1 cellular context compared by ENCODE assay signal in genomic region chr2:157468931-157469708, GRCh38.
A peak's percentile ranks its signal among the peaks of the same experiment; 100 is the strongest.
TF ChIP-seq lines count a peak whose summit lies in the region.

No MANE protein-coding gene starts in this region.

TF ChIP-seq in GM12878, 131 proteins besides CTCF, POLR2A, EP300 and RAD21 (continued from another document and continues in another):
- peak; percentile 98 for TF ChIP-seq BCL11A (IDR thresholded peaks at IDR 0.05; ENCODE audit: low read depth, low read length)
- no peak; the same call in none of the 2 replicates for TF ChIP-seq GATAD2B (conservative IDR thresholded peaks at IDR 0.05; ENCODE audit: low read depth)
- TF ChIP-seq ASH2L (IDR thresholded peaks at IDR 0.05; ENCODE audit: borderline replicate concordance, low read depth), result no peak
- TF ChIP-seq SP1 (IDR thresholded peaks at IDR 0.05; ENCODE audit: low read depth, low read length), result peak; percentile 78
- no peak for TF ChIP-seq RFX5 (IDR thresholded peaks at IDR 0.05; ENCODE audit: low read depth, low read length)
- no peak for TF ChIP-seq E2F4 (IDR thresholded peaks at IDR 0.05; ENCODE audit: low read depth, low read length)
- TF ChIP-seq ATF3 (IDR thresholded peaks at IDR 0.05; ENCODE audit: borderline replicate concordance, extremely low read depth, low read depth, low read length), result no peak
- TF ChIP-seq SRF (IDR thresholded peaks at IDR 0.05; ENCODE audit: low read depth in 2 of 2, low read length in 2 of 2), result peak in 1 of 2 experiments; percentile 67; a peak in 1 of 4 replicates
- peak; percentile 36; the same call in 1 of the 2 replicates for TF ChIP-seq ZBTB40 (IDR thresholded peaks at IDR 0.05; ENCODE audit: borderline replicate concordance)
- TF ChIP-seq ZNF622 (IDR thresholded peaks at IDR 0.05), result no peak
- TF ChIP-seq NR2C2 (IDR thresholded peaks at IDR 0.05; ENCODE audit: borderline replicate concordance, control insufficient read depth, insufficient read length, low read depth), result no peak
- peak; percentile 97 for TF ChIP-seq MTA2 (IDR thresholded peaks at IDR 0.05; ENCODE audit: low read depth)
- peak; percentile 94 for TF ChIP-seq RELB (IDR thresholded peaks at IDR 0.05; ENCODE audit: low read depth)
- 0 out of 2 replicates have a peak, but pooled peaks have one; percentile 16 for TF ChIP-seq HDGF (IDR thresholded peaks at IDR 0.05)
- no peak for TF ChIP-seq IRF3 (IDR thresholded peaks at IDR 0.05)
- no peak for TF ChIP-seq FOS (IDR thresholded peaks at IDR 0.05; ENCODE audit: borderline replicate concordance, extremely low read depth, insufficient read length)
- no peak for TF ChIP-seq SREBF2 (IDR thresholded peaks at IDR 0.05; ENCODE audit: low read length)
- no peak for TF ChIP-seq NFXL1 (IDR thresholded peaks at IDR 0.05; ENCODE audit: borderline replicate concordance)
- no peak for TF ChIP-seq YBX1 (IDR thresholded peaks at IDR 0.05)
- TF ChIP-seq BMI1 (IDR thresholded peaks at IDR 0.05; ENCODE audit: borderline replicate concordance), result peak; percentile 81
- peak; percentile 65; the same call in 1 of the 2 replicates for TF ChIP-seq TCF7 (IDR thresholded peaks at IDR 0.05; ENCODE audit: borderline replicate concordance)
- peak in 1 of 2 experiments; percentile 96; a peak in 2 of 4 replicates for TF ChIP-seq ETV6 (conservative IDR thresholded peaks at IDR 0.05 in 1 of 2, IDR thresholded peaks at IDR 0.05 in 1 of 2; ENCODE audit: borderline replicate concordance in 1 of 2, low read depth in 1 of 2)
- no peak for TF ChIP-seq SUZ12 (IDR thresholded peaks at IDR 0.05; ENCODE audit: unreplicated experiment)
- TF ChIP-seq MYC (IDR thresholded peaks at IDR 0.05; ENCODE audit: insufficient read depth, insufficient read length, insufficient replicate concordance, low read length, severe bottlenecking), result no peak
- TF ChIP-seq POU2F2 (IDR thresholded peaks at IDR 0.05; ENCODE audit: borderline replicate concordance, low read depth, low read length), result peak; percentile 93
- peak; percentile 98 for TF ChIP-seq IRF4 (IDR thresholded peaks at IDR 0.05; ENCODE audit: low read depth, low read length)
- peak; percentile 18; the same call in 1 of the 2 replicates for TF ChIP-seq REST (IDR thresholded peaks at IDR 0.05; ENCODE audit: low read depth, low read length)
- peak; percentile 77 for TF ChIP-seq EED (IDR thresholded peaks at IDR 0.05; ENCODE audit: low read depth)
- TF ChIP-seq ATF7 (IDR thresholded peaks at IDR 0.05; ENCODE audit: low read depth), result peak; percentile 98
- peak; percentile 98 for TF ChIP-seq TBL1XR1 (IDR thresholded peaks at IDR 0.05; ENCODE audit: low read depth, low read length)
- no peak for TF ChIP-seq RCOR1 (conservative IDR thresholded peaks at IDR 0.05; ENCODE audit: low read depth, low read length)
- TF ChIP-seq GABPA (IDR thresholded peaks at IDR 0.05; ENCODE audit: low read depth), result peak; percentile 81
- no peak for TF ChIP-seq CBX3 (IDR thresholded peaks at IDR 0.05; ENCODE audit: borderline replicate concordance, low read depth)
- TF ChIP-seq RELA (IDR thresholded peaks at IDR 0.05; ENCODE audit: borderline replicate concordance, partially characterized antibody), result peak; percentile 59
- TF ChIP-seq USF1 (IDR thresholded peaks at IDR 0.05; ENCODE audit: borderline replicate concordance, extremely low read length, insufficient read depth, low read depth, low read length), result no peak
- TF ChIP-seq TAF1 (IDR thresholded peaks at IDR 0.05; ENCODE audit: borderline replicate concordance, low read depth, low read length), result no peak; the same call in 1 of the 2 replicates
- peak; percentile 48; the same call in 1 of the 2 replicates for TF ChIP-seq MXI1 (IDR thresholded peaks at IDR 0.05; ENCODE audit: low read depth, low read length)
- TF ChIP-seq BHLHE40 (IDR thresholded peaks at IDR 0.05; ENCODE audit: borderline replicate concordance in 1 of 2, low read depth in 2 of 2, low read length in 1 of 2), result peak in 1 of 2 experiments; percentile 75; a peak in 2 of 4 replicates
- TF ChIP-seq RUNX3 (IDR thresholded peaks at IDR 0.05; ENCODE audit: low read length), result peak; percentile 97
- peak; percentile 62; the same call in 1 of the 2 replicates for TF ChIP-seq ZNF592 (IDR thresholded peaks at IDR 0.05)
- TF ChIP-seq CEBPB (IDR thresholded peaks at IDR 0.05; ENCODE audit: borderline replicate concordance in 1 of 2, low read depth in 2 of 2, low read length in 2 of 2), result peak in 1 of 2 experiments; percentile 96; a peak in 2 of 4 replicates
- TF ChIP-seq CHD2 (IDR thresholded peaks at IDR 0.05; ENCODE audit: borderline replicate concordance, low read depth, low read length), result peak; percentile 86
- TF ChIP-seq ZNF207 (IDR thresholded peaks at IDR 0.05; ENCODE audit: borderline replicate concordance), result peak; percentile 88
- no peak for TF ChIP-seq TARDBP (IDR thresholded peaks at IDR 0.05; ENCODE audit: borderline replicate concordance)
- TF ChIP-seq MAX (IDR thresholded peaks at IDR 0.05; ENCODE audit: low read depth, low read length), result 0 out of 2 replicates have a peak, but pooled peaks have one; percentile 47
- no peak; the same call in 1 of the 2 replicates for TF ChIP-seq POLR2AphosphoS2 (IDR thresholded peaks at IDR 0.05; ENCODE audit: low read depth, low read length)
